15 cellular contexts compared by ENCODE assay signal in genomic region chr7:50362712-50363282, GRCh38. TPM values are rescaled to one million over a fixed set of nuclear protein-coding genes. Genes with fewer than 3 reads are reported as not detected.
A peak's percentile ranks its signal among the peaks of the same experiment; 100 is the strongest.
DNase-seq lines count a peak whose midpoint lies in the region; ATAC-seq, FAIRE-seq and TF ChIP-seq lines count a peak whose summit lies in the region.
"Had no signal": no experiment of that assay in that cellular context is flagged by ENCODE, and none has a peak within 500 bp of the region (broad histone marks: within the 10 kb centered on the region; RNA-seq: fewer than 3 reads in every experiment).

No MANE protein-coding gene starts in this region.

- H3K36me3 Mint-ChIP-seq in natural killer cell treated with Interleukin-12 subunit alpha and Interleukin-12 subunit beta and Interleukin-15 and Interleukin-18, amount 100 ng/mL, for 72 hours = peaks cover 58% of the 10 kb centered on the region
- H3K36me3 Mint-ChIP-seq in HFFc6 (ENCODE audit: low read depth) = no peaks in the 10 kb centered on the region
- H3K36me3 Mint-ChIP-seq: brain had no signal

- peaks cover 87 to 94% of the 10 kb centered on the region in 2 donors for H3K4me1 Mint-ChIP-seq in natural killer cell treated with Interleukin-12 subunit alpha and Interleukin-12 subunit beta and Interleukin-15 and Interleukin-18, amount 100 ng/mL, for 72 hours (ENCODE audit: low read depth in 2 of 2)
- no peaks in the 10 kb centered on the region for H3K4me1 Mint-ChIP-seq in HFFc6 (ENCODE audit: low read depth)
- H3K4me1 Mint-ChIP-seq: brain had no signal

- H3K4me3 ChIP-seq in Peyer's patch = no peak overlapping the region
- H3K4me3 ChIP-seq: thoracic aorta had no signal

- H3K27me3 ChIP-seq in Peyer's patch = no peaks in the 10 kb centered on the region

- H3K27ac Mint-ChIP-seq in natural killer cell treated with Interleukin-12 subunit alpha and Interleukin-12 subunit beta and Interleukin-15 and Interleukin-18, amount 100 ng/mL, for 72 hours = no peak overlapping the region
- H3K27ac Mint-ChIP-seq in HFFc6 = no peak overlapping the region
- H3K27ac Mint-ChIP-seq: brain had no signal

- no peak for FAIRE-seq in RCC 7860 (lab: Jason Lieb, UNC)
- FAIRE-seq: H54 had no signal

- TF ChIP-seq POLR2A in Peyer's patch (IDR thresholded peaks at IDR 0.05) = no peak

- no peaks in the 10 kb centered on the region for H3K9me3 ChIP-seq in Peyer's patch
- H3K9me3 ChIP-seq: SK-N-SH, thoracic aorta had no signal

- ATAC-seq in GM18909 (IDR thresholded peaks at IDR 0.05; ENCODE audit: poor library complexity, unreplicated experiment) = peak; percentile 49
- peak; percentile 25 to 57 for ATAC-seq in natural killer cell treated with Interleukin-12 subunit alpha and Interleukin-12 subunit beta and Interleukin-15 and Interleukin-18, amount 100 ng/mL, for 72 hours
- ATAC-seq in HG02852 (IDR thresholded peaks at IDR 0.05; ENCODE audit: unreplicated experiment) = no peak

- DNase-seq in Peyer's patch (peak in 2 of 3 donors; percentile 73 to 82), HFFc6 (no peak), RCC 7860 (ENCODE audit: low spot score) (no peak), hypothalamus (lab: John Stamatoyannopoulos, UW) (no peak)
- peak; percentile 78 for DNase-seq in activated effector memory CD4-positive, alpha-beta T cell treated with anti-CD3 and anti-CD28 coated beads, Interleukin-2, amount 50 U/mL, for 16 hours
- peak; percentile 74 for DNase-seq in natural killer cell treated with Interleukin-12 subunit alpha and Interleukin-12 subunit beta and Interleukin-15 and Interleukin-18, amount 100 ng/mL, for 72 hours (ENCODE audit: low spot score)
- DNase-seq: erythroblast, IMR-90, NCI-H187 treated with DMSO at 0.1 percent for 48 hours, SK-N-SH had no signal

- H3K36me3 ChIP-seq in Peyer's patch = no peaks in the 10 kb centered on the region
- H3K36me3 ChIP-seq: thoracic aorta had no signal

- peaks cover 0 to 9% (median 0%) of the 10 kb centered on the region in 4 donors for H3K4me1 ChIP-seq in Peyer's patch

- H3K27me3 Mint-ChIP-seq in natural killer cell treated with Interleukin-12 subunit alpha and Interleukin-12 subunit beta and Interleukin-15 and Interleukin-18, amount 100 ng/mL, for 72 hours = no peaks in the 10 kb centered on the region
- H3K27me3 Mint-ChIP-seq in HFFc6 (ENCODE audit: insufficient read depth) = peaks cover 12% of the 10 kb centered on the region

- peaks cover 5% of the 10 kb centered on the region for H3K9me3 Mint-ChIP-seq in natural killer cell treated with Interleukin-12 subunit alpha and Interleukin-12 subunit beta and Interleukin-15 and Interleukin-18, amount 100 ng/mL, for 72 hours
- no peaks in the 10 kb centered on the region for H3K9me3 Mint-ChIP-seq in HFFc6

- TF ChIP-seq CTCF in Peyer's patch (IDR thresholded peaks at IDR 0.05) (no peak), HFFc6 (IDR thresholded peaks at IDR 0.05) (no peak)

- H3K27ac ChIP-seq in Peyer's patch = peak overlapping the region; percentile 50 to 76 (median 72)
- H3K27ac ChIP-seq: thoracic aorta had no signal

- peak overlapping the region; percentile 88 for H3K4me3 Mint-ChIP-seq in natural killer cell treated with Interleukin-12 subunit alpha and Interleukin-12 subunit beta and Interleukin-15 and Interleukin-18, amount 100 ng/mL, for 72 hours
- H3K4me3 Mint-ChIP-seq in HFFc6 = no peak overlapping the region
- H3K4me3 Mint-ChIP-seq: brain had no signal

RNA-seq across cellular contexts. Expression of gene IKZF1, which starts 58.3 kb away (rescaled TPM):
- total RNA-seq in Peyer's patch = 100 to 1,000 TPM in 1 of 4 donors, 10 to 100 TPM in 3; 25.3 to 108 (median 31.7) TPM
- total RNA-seq in natural killer cell treated with Interleukin-12 subunit alpha and Interleukin-12 subunit beta and Interleukin-15 and Interleukin-18, amount 100 ng/mL, for 72 hours = 100 to 1,000 TPM; 290 to 416 TPM
- total RNA-seq in HFFc6 (2021; fragmentation: NEBNext Ultra II Directional; extraction: Animal tissue kit (Norgen Biotek cat#: 25700)) = not detected
- total RNA-seq: IMR-90 had no signal

Comparison
In these comparisons a context has a peak if more than half of its experiments do, and no peak if none do; other contexts are left out.
1. DNase-seq: peak in Peyer's patch (2 of 3), activated effector memory CD4-positive, alpha-beta T cell treated with anti-CD3 and anti-CD28 coated beads, Interleukin-2, amount 50 U/mL, for 16 hours (single experiment) and natural killer cell treated with Interleukin-12 subunit alpha and Interleukin-12 subunit beta and Interleukin-15 and Interleukin-18, amount 100 ng/mL, for 72 hours (single experiment); none in HFFc6 (single experiment), RCC 7860 (single experiment) and hypothalamus (0 of 51).
2. RNA of gene IKZF1, which starts 58.3 kb away (total RNA-seq): 290 to 416 TPM in natural killer cell treated with Interleukin-12 subunit alpha and Interleukin-12 subunit beta and Interleukin-15 and Interleukin-18, amount 100 ng/mL, for 72 hours and 25.3 to 108 TPM in Peyer's patch; not detected in HFFc6; every median in the first group is over 10 times any median in the second.